In the genomic region with DNA sequence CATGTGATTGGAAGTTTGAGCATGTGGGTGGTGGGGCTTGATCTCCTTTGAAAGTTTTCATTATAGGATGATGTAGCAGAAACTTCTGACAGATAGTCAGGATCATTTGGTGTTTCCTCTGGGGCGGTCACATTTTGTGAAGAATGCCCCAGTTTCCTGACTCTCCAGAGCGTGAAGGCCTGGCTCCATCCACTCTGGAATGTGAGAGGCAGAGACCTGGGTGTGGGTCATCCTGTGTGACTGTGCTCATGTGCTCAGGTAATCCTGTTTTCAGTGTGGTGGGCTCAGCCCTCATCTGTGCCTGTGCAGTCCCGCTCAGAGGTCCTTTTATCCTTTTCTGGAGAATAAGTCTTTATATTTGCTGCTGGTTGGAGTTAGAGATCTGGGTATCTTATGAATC, we compare ENCODE assay signal across 23 cellular contexts.
DNase-seq lines count a peak whose midpoint lies in the region; ATAC-seq and TF ChIP-seq lines count a peak whose summit lies in the region.
"Had no signal": no experiment of that assay in that cellular context is flagged by ENCODE, and none has a peak within 500 bp of the region (broad histone marks: within the 10 kb centered on the region; RNA-seq: fewer than 3 reads in every experiment).

No MANE protein-coding gene starts in this region.

- peaks cover 28% of the 10 kb centered on the region for H3K79me1 ChIP-seq in mesenchymal stem cell (replicated peaks; ENCODE audit: low read length, poor library complexity, severe bottlenecking)

- peak overlapping the region; percentile 61 for H3K27ac Mint-ChIP-seq in activated T-cell treated with anti-CD3 and anti-CD28 coated beads, Interleukin-2, amount 50 U/mL, for 72 hours
- H3K27ac Mint-ChIP-seq: activated naive CD4-positive, alpha-beta T cell treated with anti-CD3 and anti-CD28 coated beads, Interleukin-2, amount 10 ng/mL, durations not matched to agents 7 days and 5 days had no signal

- WGBS in mesenchymal stem cell = over 99% methylated on average over 3 of the region's 3 CpGs
- 90 to 96% (median 93%) methylated on average over 3 of the region's 3 CpGs for whole genome bisulfite sequencing in psoas muscle, 3 donors

- H3K4me2 ChIP-seq in mesenchymal stem cell (ENCODE audit: low read length, poor library complexity, severe bottlenecking) = no peak overlapping the region
- H3K4me2 ChIP-seq: A549 had no signal

- no peaks in the 10 kb centered on the region for H3K9me3 ChIP-seq in HUES6 (ENCODE audit: control insufficient read depth, insufficient read depth, low read depth, low read length)
- H3K9me3 ChIP-seq in mesenchymal stem cell (ENCODE audit: control insufficient read depth, low read length) = no peaks in the 10 kb centered on the region
- no peaks in the 10 kb centered on the region for H3K9me3 ChIP-seq in psoas muscle
- H3K9me3 ChIP-seq: A549, BE2C, Caco-2, heart left ventricle, sigmoid colon, upper lobe of right lung had no signal

- H3K27ac ChIP-seq in HUES6 (ENCODE audit: low read depth, low read length) = 0 out of 2 replicates have a peak overlapping the region, but pooled peaks have one; percentile 29
- peak overlapping the region; percentile 1 for H3K27ac ChIP-seq in mesenchymal stem cell (ENCODE audit: low read length, poor library complexity, severe bottlenecking)
- peak overlapping the region; percentile 24 for H3K27ac ChIP-seq in psoas muscle
- H3K27ac ChIP-seq: A549, heart left ventricle, sigmoid colon, upper lobe of right lung, WERI-Rb-1 had no signal

- no peaks in the 10 kb centered on the region for H3K27me3 ChIP-seq in HUES6 (ENCODE audit: control insufficient read depth, insufficient read depth, low read length)
- H3K27me3 ChIP-seq in mesenchymal stem cell (ENCODE audit: control insufficient read depth in 1 of 2, insufficient read depth in 1 of 2, low read length in 2 of 2) = no peaks in the 10 kb centered on the region
- no peaks in the 10 kb centered on the region for H3K27me3 ChIP-seq in psoas muscle (ENCODE audit: insufficient read depth in 3 of 3, low read length in 2 of 3)
- H3K27me3 ChIP-seq: BE2C, dorsolateral prefrontal cortex, heart left ventricle, sigmoid colon, upper lobe of right lung had no signal

- H2AFZ ChIP-seq in mesenchymal stem cell (ENCODE audit: low read depth, low read length) = no peak overlapping the region

- no peak overlapping the region for H2BK120ac ChIP-seq in mesenchymal stem cell (ENCODE audit: low read depth, low read length)

- DNase-seq in activated T-cell treated with anti-CD3 and anti-CD28 coated beads, Interleukin-2, amount 50 U/mL, for 72 hours = no peak
- no peak for DNase-seq in activated T-cell treated with anti-CD3 and anti-CD28 coated beads, Interleukin-2, amount 50 U/mL, for 1 hour
- DNase-seq in mesenchymal stem cell (no peak), psoas muscle (no peak), left lobe of liver (ENCODE audit: low spot score) (no peak), hypothalamus (lab: John Stamatoyannopoulos, UW) (no peak)
- DNase-seq: activated CD4-positive, alpha-beta T cell treated with anti-CD3 and anti-CD28 coated beads, Interleukin-2, amount 50 U/mL, for 4 hours; activated naive CD4-positive, alpha-beta T cell treated with anti-CD3 and anti-CD28 coated beads, Interleukin-2, amount 10 ng/mL, durations not matched to agents 7 days and 5 days; BE2C; Caco-2; DND-41; dorsolateral prefrontal cortex; heart left ventricle; midbrain; NCI-H146; OCI-M1; sigmoid colon; upper lobe of right lung; WERI-Rb-1 had no signal

- no peaks in the 10 kb centered on the region for H3K9me3 Mint-ChIP-seq in activated T-cell treated with anti-CD3 and anti-CD28 coated beads, Interleukin-2, amount 50 U/mL, for 72 hours
- H3K9me3 Mint-ChIP-seq: activated naive CD4-positive, alpha-beta T cell treated with anti-CD3 and anti-CD28 coated beads, Interleukin-2, amount 10 ng/mL, durations not matched to agents 7 days and 5 days had no signal

- H3K18ac ChIP-seq in mesenchymal stem cell (ENCODE audit: low read depth in 1 of 2, low read length in 2 of 2) = no peak overlapping the region

- intact Hi-C loops in psoas muscle (cut with DNase I) = loop anchor here in 1 of 2 donors (5.0 kb wide), 1 partner anchor 206 kb away; no protein-coding TSS in a partner anchor

- H3K4me1 ChIP-seq in HUES6 (ENCODE audit: control insufficient read depth, insufficient read depth, low read length) (no peaks in the 10 kb centered on the region), mesenchymal stem cell (ENCODE audit: control insufficient read depth, insufficient read depth, low read depth, low read length) (no peaks in the 10 kb centered on the region), psoas muscle (peaks cover 17% of the 10 kb centered on the region)
- H3K4me1 ChIP-seq: A549, BE2C, Caco-2, heart left ventricle, sigmoid colon, upper lobe of right lung had no signal

- H2BK5ac ChIP-seq in mesenchymal stem cell (ENCODE audit: low read depth, low read length, poor library complexity, severe bottlenecking) = no peak overlapping the region

- ATAC-seq in activated T-cell treated with anti-CD3 and anti-CD28 coated beads, Interleukin-2, amount 50 U/mL, for 72 hours (replicated peaks in 1 of 2) = no peak
- ATAC-seq in psoas muscle (no peak), left lobe of liver (no peak), GM21737 (IDR thresholded peaks at IDR 0.05; ENCODE audit: unreplicated experiment) (no peak)
- ATAC-seq: heart left ventricle, K562, upper lobe of right lung had no signal

- no peak overlapping the region for H4K8ac ChIP-seq in mesenchymal stem cell (ENCODE audit: low read length)

- H3K4me1 Mint-ChIP-seq in activated T-cell treated with anti-CD3 and anti-CD28 coated beads, Interleukin-2, amount 50 U/mL, for 72 hours (ENCODE audit: low read depth) = peaks cover 5% of the 10 kb centered on the region
- H3K4me1 Mint-ChIP-seq: activated naive CD4-positive, alpha-beta T cell treated with anti-CD3 and anti-CD28 coated beads, Interleukin-2, amount 10 ng/mL, durations not matched to agents 7 days and 5 days had no signal

- H3K14ac ChIP-seq in mesenchymal stem cell (ENCODE audit: low read length in 2 of 2) = no peak overlapping the region

- H2AK5ac ChIP-seq in mesenchymal stem cell (ENCODE audit: low read length, severe bottlenecking) = no peak overlapping the region

- no peak overlapping the region for H2BK12ac ChIP-seq in mesenchymal stem cell (ENCODE audit: low read length in 2 of 2)

- H3K4me3 ChIP-seq in HUES6 (ENCODE audit: low read depth, low read length) (no peak overlapping the region), mesenchymal stem cell (ENCODE audit: insufficient read depth in 1 of 2, low read depth in 1 of 2, low read length in 2 of 2) (no peak overlapping the region), psoas muscle (no peak overlapping the region)
- H3K4me3 ChIP-seq: A549, dorsolateral prefrontal cortex, heart left ventricle, K562, sigmoid colon, upper lobe of right lung had no signal

- no peak overlapping the region for H4K91ac ChIP-seq in mesenchymal stem cell (ENCODE audit: low read length)

- peaks cover 99% of the 10 kb centered on the region for H3K36me3 ChIP-seq in HUES6 (ENCODE audit: control insufficient read depth, insufficient read depth, low read length)
- H3K36me3 ChIP-seq in mesenchymal stem cell (ENCODE audit: control insufficient read depth in 1 of 2, insufficient read depth in 2 of 2, low read depth in 1 of 2, low read length in 2 of 2) = peaks cover 52 to 100% of the 10 kb centered on the region in 2 experiments
- H3K36me3 ChIP-seq in psoas muscle (ENCODE audit: insufficient read depth in 1 of 2, low read depth in 1 of 2) = peaks cover 17 to 99% of the 10 kb centered on the region in 2 donors

- TF ChIP-seq CTCF in psoas muscle (IDR thresholded peaks at IDR 0.05) = no peak

- H3K4ac ChIP-seq in mesenchymal stem cell (ENCODE audit: low read depth in 1 of 2, low read length in 2 of 2) = no peak overlapping the region

- H3K36me3 Mint-ChIP-seq in activated T-cell treated with anti-CD3 and anti-CD28 coated beads, Interleukin-2, amount 50 U/mL, for 72 hours (ENCODE audit: insufficient read depth in 2 of 2) = peaks cover 20 to 54% of the 10 kb centered on the region in 2 donors

- no peak overlapping the region for H3K4me3 Mint-ChIP-seq in activated T-cell treated with anti-CD3 and anti-CD28 coated beads, Interleukin-2, amount 50 U/mL, for 72 hours
- H3K4me3 Mint-ChIP-seq: activated naive CD4-positive, alpha-beta T cell treated with anti-CD3 and anti-CD28 coated beads, Interleukin-2, amount 10 ng/mL, durations not matched to agents 7 days and 5 days had no signal

- no peak overlapping the region for H3K23ac ChIP-seq in mesenchymal stem cell (ENCODE audit: low read length in 2 of 2)

- H3K9ac ChIP-seq in HUES6 (ENCODE audit: low read length) (no peak overlapping the region), mesenchymal stem cell (ENCODE audit: low read length) (no peak overlapping the region)

- no peaks in the 10 kb centered on the region for H3K27me3 Mint-ChIP-seq in activated T-cell treated with anti-CD3 and anti-CD28 coated beads, Interleukin-2, amount 50 U/mL, for 72 hours (ENCODE audit: low read depth)
- H3K27me3 Mint-ChIP-seq: activated naive CD4-positive, alpha-beta T cell treated with anti-CD3 and anti-CD28 coated beads, Interleukin-2, amount 10 ng/mL, durations not matched to agents 7 days and 5 days had no signal

- H2BK15ac ChIP-seq in mesenchymal stem cell (ENCODE audit: low read depth, poor library complexity, severe bottlenecking) = no peak overlapping the region
